In genomic region chr7:131482800-131483199, GRCh38 we compare ENCODE assay signal across 2 cellular contexts.
A peak's percentile ranks its signal among the peaks of the same experiment; 100 is the strongest.
TF ChIP-seq lines count a peak whose summit lies in the region.

No MANE protein-coding gene starts in this region.

TF ChIP-seq in GM12878, 131 proteins besides CTCF, POLR2A, EP300 and RAD21 (continued from another document):
- TF ChIP-seq ZBTB33 (IDR thresholded peaks at IDR 0.05) (peak; percentile 19; the same call in 1 of the 2 replicates), TARDBP (IDR thresholded peaks at IDR 0.05; ENCODE audit: borderline replicate concordance) (no peak), E2F8 (IDR thresholded peaks at IDR 0.05; ENCODE audit: low read depth, partially characterized antibody) (no peak), ESRRA (IDR thresholded peaks at IDR 0.05; ENCODE audit: low read length) (no peak), SP1 (IDR thresholded peaks at IDR 0.05; ENCODE audit: low read depth, low read length) (no peak), RUNX3 (IDR thresholded peaks at IDR 0.05; ENCODE audit: low read length) (peak; percentile 35), BMI1 (IDR thresholded peaks at IDR 0.05; ENCODE audit: borderline replicate concordance) (no peak), NR2C1 (IDR thresholded peaks at IDR 0.05) (no peak), HSF1 (IDR thresholded peaks at IDR 0.05; ENCODE audit: low read depth, low read length) (no peak), ZZZ3 (IDR thresholded peaks at IDR 0.05; ENCODE audit: control insufficient read depth, insufficient read length, low read depth) (no peak), IKZF2 (IDR thresholded peaks at IDR 0.05) (no peak)

TF ChIP-seq in SK-N-SH, 30 proteins besides CTCF, POLR2A, EP300 and RAD21 (continued from another document):
- no peak for TF ChIP-seq FOXM1 (IDR thresholded peaks at IDR 0.05; ENCODE audit: low read depth)
- TF ChIP-seq RCOR1 (IDR thresholded peaks at IDR 0.05; ENCODE audit: low read length): no peak
- TF ChIP-seq USF2 (IDR thresholded peaks at IDR 0.05; ENCODE audit: borderline replicate concordance, low read depth, low read length): no peak
- no peak for TF ChIP-seq EZH2phosphoT487 (IDR thresholded peaks at IDR 0.05; ENCODE audit: borderline replicate concordance, low read depth)
- TF ChIP-seq POLR2AphosphoS5 (IDR thresholded peaks at IDR 0.05; ENCODE audit: low read depth, low read length): no peak
